10 cellular contexts compared by ENCODE assay signal in the genomic region with DNA sequence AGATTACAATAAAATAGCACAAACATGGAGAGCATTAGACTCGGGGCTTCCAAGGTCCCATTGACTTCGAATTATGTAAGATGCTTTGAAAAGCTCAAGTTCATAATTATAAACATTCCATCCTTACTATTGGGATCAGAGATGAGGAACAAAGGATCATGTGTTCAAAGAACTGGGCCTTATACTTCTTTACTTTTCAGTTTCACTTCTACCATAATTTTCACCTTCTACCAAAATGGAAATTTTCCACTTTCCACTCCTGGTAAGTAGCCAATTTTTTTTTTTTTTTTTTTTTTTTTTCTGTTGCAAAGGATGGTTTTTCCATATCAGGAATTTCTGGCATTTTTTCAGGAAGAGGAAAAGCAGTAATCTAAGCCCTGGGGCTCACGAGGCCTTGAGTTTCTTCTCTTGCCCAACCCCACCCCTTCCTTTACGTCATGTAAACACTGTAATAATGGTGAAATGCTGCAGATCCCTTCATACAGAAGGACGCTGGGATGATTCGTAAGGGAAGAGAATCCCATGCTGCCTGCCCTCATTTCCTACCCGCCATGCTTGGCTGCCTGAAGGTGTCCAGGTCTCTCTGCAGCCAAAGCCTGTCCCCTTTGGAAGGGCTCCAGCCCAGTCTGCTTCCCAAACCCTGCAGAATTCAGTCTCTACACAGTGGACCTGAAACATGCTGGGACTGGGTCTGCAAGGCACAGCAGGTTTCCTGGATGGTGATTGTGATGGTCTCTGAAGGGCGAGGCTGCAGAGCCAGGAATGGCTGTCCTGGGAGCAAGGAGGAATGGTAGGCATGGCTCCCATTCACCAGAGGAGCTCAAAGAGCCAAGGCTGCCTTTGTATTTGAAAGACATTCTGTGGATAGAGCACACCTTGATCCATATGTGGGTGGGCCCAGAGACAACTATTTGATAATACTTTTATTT. TPM values are rescaled to one million over a fixed set of nuclear protein-coding genes. Genes with fewer than 3 reads are reported as not detected.
DNase-seq lines count a peak whose midpoint lies in the region; ATAC-seq and TF ChIP-seq lines count a peak whose summit lies in the region.
"Had no signal": no experiment of that assay in that cellular context is flagged by ENCODE, and none has a peak within 500 bp of the region (broad histone marks: within the 10 kb centered on the region; RNA-seq: fewer than 3 reads in every experiment).

No MANE protein-coding gene starts in this region.

- H3K4me3 Mint-ChIP-seq in nephron progenitor cell (no peak overlapping the region), T-helper 17 cell (no peak overlapping the region)
- H3K4me3 Mint-ChIP-seq: activated CD4-positive, alpha-beta T cell treated with anti-CD3 and anti-CD28 coated beads, Interleukin-2, amount 10 ng/mL, durations not matched to agents 7 days and 5 days had no signal

- H3K9me3 Mint-ChIP-seq in nephron progenitor cell: no peaks in the 10 kb centered on the region

- TF ChIP-seq CTCF in fibroblast of mammary gland (conservative IDR thresholded peaks at IDR 0.05; ENCODE audit: control insufficient read depth, insufficient read depth, low read depth, low read length): no peak
- TF ChIP-seq CTCF in nephron progenitor cell (IDR thresholded peaks at IDR 0.05): no peak
- no peak for TF ChIP-seq CTCF in A673 (conservative IDR thresholded peaks at IDR 0.05; ENCODE audit: low read depth, low read length)

- H3K27me3 Mint-ChIP-seq in nephron progenitor cell (ENCODE audit: low read depth, poor library complexity): peaks cover 4% of the 10 kb centered on the region
- H3K27me3 Mint-ChIP-seq in T-helper 17 cell: peaks cover 11% of the 10 kb centered on the region

- CTCF ChIA-PET in A673 (lab: Charles Lee): interaction anchor here (0.7 kb wide), 1 partner anchor 19 kb away, joined by 4 read pairs; no protein-coding TSS in a partner anchor

- ATAC-seq in Right ventricle myocardium inferior: peak; percentile 91
- no peak for ATAC-seq in T-helper 17 cell
- ATAC-seq: Panc1 had no signal

- intact Hi-C loops in Right ventricle myocardium inferior (cut with DNase I): no loop called here
- intact Hi-C loops in cardiac septum (cut with DNase I): no loop called here
- intact Hi-C loops in posterior cingulate gyrus (cut with DNase I): no loop called here
- intact Hi-C loops in A673 (cut with micrococcal nuclease; ENCODE audit: unreplicated experiment): no loop called here

- H3K27ac Mint-ChIP-seq in nephron progenitor cell: peak overlapping the region; percentile 98
- no peak overlapping the region for H3K27ac Mint-ChIP-seq in T-helper 17 cell
- H3K27ac Mint-ChIP-seq: activated CD4-positive, alpha-beta T cell treated with anti-CD3 and anti-CD28 coated beads, Interleukin-2, amount 10 ng/mL, durations not matched to agents 7 days and 5 days had no signal

- no TSS peak for BruUV-seq in A673 (replicated peaks; lab: Mats Ljungman, UMichigan)

- H3K4me1 Mint-ChIP-seq in nephron progenitor cell: peaks cover 27% of the 10 kb centered on the region
- peaks cover 4% of the 10 kb centered on the region for H3K4me1 Mint-ChIP-seq in T-helper 17 cell
- H3K4me1 Mint-ChIP-seq: activated CD4-positive, alpha-beta T cell treated with anti-CD3 and anti-CD28 coated beads, Interleukin-2, amount 10 ng/mL, durations not matched to agents 7 days and 5 days had no signal

- POLR2A ChIA-PET in A673 (lab: Charles Lee; ENCODE audit: low non-redundant PET): no interaction called here

- H3K9me3 ChIP-seq in T-helper 17 cell (ENCODE audit: control insufficient read depth, low read length, poor library complexity, severe bottlenecking): no peaks in the 10 kb centered on the region
- H3K9me3 ChIP-seq in A673 (ENCODE audit: low read depth, low read length, poor library complexity, severe bottlenecking): no peaks in the 10 kb centered on the region

- H3K27ac ChIP-seq in A673 (ENCODE audit: low read depth, low read length, poor library complexity, severe bottlenecking): no peak overlapping the region

- H3K4me3 ChIP-seq in fibroblast of mammary gland (ENCODE audit: control insufficient read depth, low read depth, low read length) (no peak overlapping the region), A673 (ENCODE audit: low read depth, low read length, poor library complexity, severe bottlenecking) (no peak overlapping the region)

- peaks cover 19% of the 10 kb centered on the region for H3K27me3 ChIP-seq in A673 (replicated peaks; ENCODE audit: insufficient read depth, low read depth, low read length, poor library complexity)

- no peaks in the 10 kb centered on the region for H3K36me3 ChIP-seq in A673 (ENCODE audit: insufficient read depth, low read length, poor library complexity, severe bottlenecking)

- no peaks in the 10 kb centered on the region for H3K4me1 ChIP-seq in A673 (ENCODE audit: insufficient read depth, low read length, poor library complexity, severe bottlenecking)

- no peak for DNase-seq in Right ventricle myocardium inferior (ENCODE audit: missing footprints)
- DNase-seq in cardiac septum (ENCODE audit: low spot score): no peak
- DNase-seq in fibroblast of mammary gland (ENCODE audit: low read depth): peak; percentile 49
- DNase-seq in nephron progenitor cell: no peak
- DNase-seq in T-helper 17 cell: no peak
- DNase-seq in posterior cingulate gyrus: no peak
- DNase-seq in A673 (ENCODE audit: low spot score): no peak
- no peak for DNase-seq in DMS53 (lab: John Stamatoyannopoulos, UW)
- DNase-seq: activated CD4-positive, alpha-beta T cell treated with anti-CD3 and anti-CD28 coated beads, Interleukin-2, amount 10 ng/mL, durations not matched to agents 7 days and 5 days had no signal

- H3K36me3 Mint-ChIP-seq in nephron progenitor cell (ENCODE audit: low read depth) (peaks cover 76% of the 10 kb centered on the region), T-helper 17 cell (ENCODE audit: low read depth) (peaks cover 2% of the 10 kb centered on the region)

RNA-seq across cellular contexts. Expression of gene EFR3B, which starts 56.9 kb away (rescaled TPM):
- total RNA-seq in Right ventricle myocardium inferior (4.1 TPM), cardiac septum (8.9 TPM), T-helper 17 cell (not detected), A673 (2021) (0.76 and 1.0 TPM in 2 replicates)
